In the genomic region with DNA sequence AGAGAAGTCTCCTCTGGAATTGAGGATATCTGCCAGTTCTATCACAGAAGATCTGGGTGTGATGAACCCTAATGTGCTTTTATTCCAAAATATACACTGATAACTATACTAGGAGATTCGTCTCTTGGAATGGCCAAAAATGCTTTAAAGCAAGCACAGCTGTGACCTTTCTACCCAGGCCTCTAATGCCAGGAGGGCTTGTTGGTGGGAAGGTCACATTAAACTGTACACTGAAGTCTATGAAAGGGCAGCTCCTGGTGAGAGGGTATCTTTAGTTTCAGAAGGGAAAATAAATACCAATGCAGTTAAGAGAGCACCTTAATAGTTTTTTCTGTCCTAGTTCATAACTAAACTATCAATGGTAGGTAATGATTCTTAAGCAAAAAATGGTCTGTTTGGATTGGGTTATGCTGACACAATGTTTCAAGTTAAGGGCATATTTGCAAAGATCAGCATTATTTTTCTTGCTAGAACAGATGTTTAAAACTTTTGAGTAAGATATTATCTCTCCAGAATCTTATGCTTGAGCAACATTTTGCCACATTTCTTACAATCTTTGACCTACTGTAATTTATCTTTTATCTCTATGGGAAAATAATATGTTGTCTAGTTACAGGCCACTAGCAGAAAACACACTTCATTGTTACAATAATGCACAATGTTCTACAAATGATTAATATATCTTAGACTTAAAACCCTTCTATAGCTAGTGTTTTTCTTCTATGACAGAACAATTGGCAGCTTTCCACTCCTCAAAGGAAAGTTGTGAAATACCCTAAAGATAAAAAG, we compare ENCODE assay signal across 13 cellular contexts. TPM values are rescaled to one million over a fixed set of nuclear protein-coding genes. Genes with fewer than 3 reads are reported as not detected.
DNase-seq lines count a peak whose midpoint lies in the region; ATAC-seq and TF ChIP-seq lines count a peak whose summit lies in the region.
"Had no signal": no experiment of that assay in that cellular context is flagged by ENCODE, and none has a peak within 500 bp of the region (broad histone marks: within the 10 kb centered on the region; RNA-seq: fewer than 3 reads in every experiment).

No MANE protein-coding gene starts in this region.

- TF ChIP-seq CTCF in MM.1S (IDR thresholded peaks at IDR 0.05; ENCODE audit: low read length) (no peak), body of pancreas (IDR thresholded peaks at IDR 0.05) (no peak), gastroesophageal sphincter (IDR thresholded peaks at IDR 0.05) (no peak)

- H3K9me2 ChIP-seq in MM.1S (replicated peaks; ENCODE audit: insufficient read depth, low read length): no peaks in the 10 kb centered on the region

- H3K36me3 ChIP-seq in MM.1S (replicated peaks; ENCODE audit: insufficient read depth, low read length) (no peaks in the 10 kb centered on the region), body of pancreas (replicated peaks in 1 of 2; ENCODE audit: insufficient read depth in 1 of 2, low read depth in 2 of 2) (no peaks in the 10 kb centered on the region), gastroesophageal sphincter (no peaks in the 10 kb centered on the region)
- H3K36me3 ChIP-seq: adrenal gland had no signal

- no peaks in the 10 kb centered on the region for H4K20me1 ChIP-seq in MM.1S (ENCODE audit: insufficient read depth, low read length)

- H3K4me2 ChIP-seq in MM.1S (ENCODE audit: low read depth, low read length): no peak overlapping the region

- ATAC-seq in body of pancreas (peak; percentile 9), gastroesophageal sphincter (no peak), GM19455 (IDR thresholded peaks at IDR 0.05; ENCODE audit: unreplicated experiment) (no peak), HG02610 (IDR thresholded peaks at IDR 0.05; ENCODE audit: unreplicated experiment) (no peak), GM18861 (IDR thresholded peaks at IDR 0.05; ENCODE audit: unreplicated experiment) (no peak)

- no peak for TF ChIP-seq EP300 in gastroesophageal sphincter (IDR thresholded peaks at IDR 0.05)

- DNase-seq in MM.1S: peak; percentile 42
- DNase-seq in body of pancreas: no peak
- peak; percentile 54 for DNase-seq in skeletal muscle cell (ENCODE audit: low read depth)
- DNase-seq in cerebellum (ENCODE audit: low spot score): no peak
- DNase-seq: activated T-cell treated with anti-CD3 and anti-CD28 coated beads, Interleukin-2, amount 50 U/mL, for 1 hour; adrenal gland; endodermal cell; NCI-H510A had no signal

- H3K27ac ChIP-seq in MM.1S (ENCODE audit: low read length) (no peak overlapping the region), body of pancreas (no peak overlapping the region), gastroesophageal sphincter (peak overlapping the region; percentile 23 to 84 (median 54))
- H3K27ac ChIP-seq: adrenal gland, VCaP had no signal

- 25 to 47% methylated on average over 1 of the region's 1 CpG for WGBS in body of pancreas, 2 donors
- 17 to 50% methylated on average over 1 of the region's 1 CpG for WGBS in gastroesophageal sphincter (ENCODE audit: low coverage in 1 of 2), 2 donors

- no peak overlapping the region for H3K9ac ChIP-seq in MM.1S (ENCODE audit: low read length)

- H3K4me1 ChIP-seq in MM.1S (ENCODE audit: low read length): peaks cover 11% of the 10 kb centered on the region; the same call in 1 of the 2 replicates
- peaks cover 14% of the 10 kb centered on the region for H3K4me1 ChIP-seq in body of pancreas
- peaks cover 9 to 53% (median 14%) of the 10 kb centered on the region in 3 donors for H3K4me1 ChIP-seq in gastroesophageal sphincter

- H3K27me3 ChIP-seq in MM.1S (replicated peaks; ENCODE audit: insufficient read depth, low read length) (no peaks in the 10 kb centered on the region), body of pancreas (no peaks in the 10 kb centered on the region), gastroesophageal sphincter (no peaks in the 10 kb centered on the region)
- H3K27me3 ChIP-seq: adrenal gland had no signal

- no peaks in the 10 kb centered on the region for H3F3A ChIP-seq in MM.1S (ENCODE audit: insufficient read depth, low read length)

- H3K79me2 ChIP-seq in MM.1S (ENCODE audit: low read length): peaks cover 6% of the 10 kb centered on the region; the same call in 1 of the 2 replicates

- H3K9me3 ChIP-seq in MM.1S (replicated peaks; ENCODE audit: insufficient read depth, low read length): no peaks in the 10 kb centered on the region
- no peaks in the 10 kb centered on the region for H3K9me3 ChIP-seq in body of pancreas
- H3K9me3 ChIP-seq in gastroesophageal sphincter: no peaks in the 10 kb centered on the region
- H3K9me3 ChIP-seq: adrenal gland had no signal

- H2AFZ ChIP-seq in MM.1S (ENCODE audit: low read length): no peak overlapping the region

- no peak for TF ChIP-seq POLR2A in body of pancreas (IDR thresholded peaks at IDR 0.05)
- TF ChIP-seq POLR2A in gastroesophageal sphincter (IDR thresholded peaks at IDR 0.05): no peak

- no peak overlapping the region for H3K4me3 ChIP-seq in MM.1S (ENCODE audit: low read length)
- H3K4me3 ChIP-seq in body of pancreas: no peak overlapping the region
- no peak overlapping the region for H3K4me3 ChIP-seq in gastroesophageal sphincter
- no peak overlapping the region for H3K4me3 ChIP-seq in skeletal muscle cell (ENCODE audit: low read depth, low read length)
- H3K4me3 ChIP-seq: adrenal gland had no signal

- intact Hi-C loops in body of pancreas (cut with DNase I): no loop called here

RNA-seq across cellular contexts. Expression of a gene that starts 59.6 kb away (rescaled TPM):
- total RNA-seq in body of pancreas (10 to 100 TPM; 39.7 to 58.7 TPM), gastroesophageal sphincter (10 to 100 TPM; 29.3 to 40.9 (median 33.2) TPM), cerebellum (18.5 TPM)

Comparison
In these comparisons a context has a peak if more than half of its experiments do, and no peak if none do; other contexts are left out.
1. DNase-seq: peak in MM.1S (single experiment) and skeletal muscle cell (single experiment); none in body of pancreas (0 of 4) and cerebellum (single experiment).
2. H3K27ac ChIP-seq: peak in gastroesophageal sphincter (4 of 4); none in MM.1S (single experiment) and body of pancreas (0 of 4).